Comparison of ENCODE assay signal across 7 cellular contexts in genomic region chr22:37681001-37681424, GRCh38. TPM values are rescaled to one million over a fixed set of nuclear protein-coding genes. Genes with fewer than 3 reads are reported as not detected.
DNase-seq lines count a peak whose midpoint lies in the region; ATAC-seq, FAIRE-seq and TF ChIP-seq lines count a peak whose summit lies in the region.
"Had no signal": no experiment of that assay in that cellular context is flagged by ENCODE, and none has a peak within 500 bp of the region (broad histone marks: within the 10 kb centered on the region; RNA-seq: fewer than 3 reads in every experiment).

No MANE protein-coding gene starts in this region.

- peak; percentile 7; the same call in 1 of the 2 replicates for ATAC-seq in PC-3

- POLR2A ChIA-PET in Caco-2 (lab: Charles Lee): interaction anchor here (1.2 kb wide), 1 partner anchor 38 kb away, joined by 3 read pairs; no protein-coding TSS in a partner anchor
- POLR2A ChIA-PET in PC-3 (lab: Charles Lee; ENCODE audit: unreplicated experiment): no interaction called here

- H3K4me2 ChIP-seq in PC-3 (ENCODE audit: low read length): no peak overlapping the region
- no peak overlapping the region for H3K4me2 ChIP-seq in hepatocyte

- H3K27me3 Mint-ChIP-seq in Caco-2 (ENCODE audit: insufficient read depth, unreplicated experiment): no peaks in the 10 kb centered on the region

- TF ChIP-seq EP300 in ovary (IDR thresholded peaks at IDR 0.05): no peak

- peaks cover 9% of the 10 kb centered on the region for H3K36me3 Mint-ChIP-seq in Caco-2 (ENCODE audit: insufficient read depth, unreplicated experiment)

- H3K27me3 ChIP-seq in Caco-2 (replicated peaks; ENCODE audit: control insufficient read depth, insufficient read depth, low read length): no peaks in the 10 kb centered on the region
- no peaks in the 10 kb centered on the region for H3K27me3 ChIP-seq in PC-3 (ENCODE audit: low read length)
- no peaks in the 10 kb centered on the region for H3K27me3 ChIP-seq in hepatocyte
- no peaks in the 10 kb centered on the region for H3K27me3 ChIP-seq in ovary

- WGBS in hepatocyte (ENCODE audit: low lambda C conversion rate, missing lambda C conversion rate): 85% methylated on average over 2 of the region's 2 CpGs
- WGBS in ovary, 3 donors: 56 to 68% (median 66%) methylated on average over 2 of the region's 2 CpGs

- TF ChIP-seq POLR2A in ovary (IDR thresholded peaks at IDR 0.05): no peak

- no peaks in the 10 kb centered on the region for H3K9me2 ChIP-seq in PC-3 (replicated peaks; ENCODE audit: low read length)
- H3K9me2 ChIP-seq in hepatocyte (replicated peaks; ENCODE audit: insufficient read depth): no peaks in the 10 kb centered on the region

- FAIRE-seq in GM19239 (lab: Jason Lieb, UNC): no peak

- H3K27ac ChIP-seq in PC-3 (ENCODE audit: low read length): no peak overlapping the region
- H3K27ac ChIP-seq in hepatocyte: peak overlapping the region; percentile 33
- no peak overlapping the region for H3K27ac ChIP-seq in ovary

- BruUV-seq in Caco-2 (replicated peaks; lab: Mats Ljungman, UMichigan): no TSS peak
- BruUV-seq in PC-3 (replicated peaks; lab: Mats Ljungman, UMichigan): no TSS peak

- H3K4me1 Mint-ChIP-seq in Caco-2 (ENCODE audit: low read depth, unreplicated experiment): peaks cover 7% of the 10 kb centered on the region

- H3K36me3 ChIP-seq in Caco-2 (ENCODE audit: control insufficient read depth, insufficient read depth, low read length) (no peaks in the 10 kb centered on the region), PC-3 (ENCODE audit: low read depth, low read length) (peaks cover 5% of the 10 kb centered on the region; the same call in 1 of the 2 replicates), hepatocyte (replicated peaks; ENCODE audit: insufficient read depth, low read depth) (no peaks in the 10 kb centered on the region), ovary (no peaks in the 10 kb centered on the region)

- CTCF ChIA-PET in Caco-2 (lab: Charles Lee): interaction anchor here (0.6 to 2.0 kb wide), 10 partner anchors 13 to 131 kb away, joined by 3 to 43 read pairs (median 6); partner anchors contain the start of genes LGALS2 and PDXP
- CTCF ChIA-PET in PC-3 (lab: Charles Lee): interaction anchor here (0.6 to 2.0 kb wide), 3 partner anchors 20 to 38 kb away, joined by 3 to 15 read pairs (median 6); partner anchors contain the start of gene PDXP

- H3K4me3 Mint-ChIP-seq in Caco-2 (ENCODE audit: unreplicated experiment): no peak overlapping the region

- peaks cover 21% of the 10 kb centered on the region; the same call in 1 of the 2 replicates for H3K4me1 ChIP-seq in Caco-2
- H3K4me1 ChIP-seq in PC-3 (ENCODE audit: insufficient read depth, low read length): peaks cover 12% of the 10 kb centered on the region
- peaks cover 4% of the 10 kb centered on the region for H3K4me1 ChIP-seq in hepatocyte (ENCODE audit: insufficient read depth)
- no peaks in the 10 kb centered on the region for H3K4me1 ChIP-seq in ovary (ENCODE audit: insufficient read depth)

- H3K4me3 ChIP-seq in Caco-2 (ENCODE audit: low read depth, low read length): no peak overlapping the region
- no peak overlapping the region for H3K4me3 ChIP-seq in PC-3 (ENCODE audit: low read length)
- no peak overlapping the region for H3K4me3 ChIP-seq in hepatocyte
- H3K4me3 ChIP-seq in ovary: no peak overlapping the region

- H3K27ac Mint-ChIP-seq in Caco-2 (ENCODE audit: unreplicated experiment): peak overlapping the region; percentile 62

- no peak overlapping the region for H3K9ac ChIP-seq in PC-3 (ENCODE audit: low read length)

- H4K20me1 ChIP-seq in PC-3 (ENCODE audit: low read length): peaks cover 6% of the 10 kb centered on the region; the same call in 1 of the 2 replicates
- peaks cover 12% of the 10 kb centered on the region for H4K20me1 ChIP-seq in hepatocyte (ENCODE audit: insufficient read depth, poor library complexity, severe bottlenecking)

- H3K9me3 ChIP-seq in Caco-2 (no peaks in the 10 kb centered on the region), PC-3 (ENCODE audit: low read length) (no peaks in the 10 kb centered on the region), hepatocyte (ENCODE audit: low read depth) (no peaks in the 10 kb centered on the region), ovary (no peaks in the 10 kb centered on the region)

- DNase-seq in Caco-2 (no peak), PC-3 (peak; percentile 7), hepatocyte (ENCODE audit: low spot score) (no peak), GM19239 (ENCODE audit: insufficient read length, low spot score) (no peak), COLO829 (ENCODE audit: low spot score) (no peak), ovary (no peak)
- DNase-seq: DMS79 treated with DMSO at 0.1 percent for 48 hours had no signal

- peaks cover 19% of the 10 kb centered on the region for H3K79me2 ChIP-seq in PC-3 (ENCODE audit: low read length)
- H3K79me2 ChIP-seq in hepatocyte: peaks cover 4% of the 10 kb centered on the region

- no peak for TF ChIP-seq CTCF in Caco-2 (IDR thresholded peaks at IDR 0.05; ENCODE audit: insufficient read depth in 1 of 2, low read depth in 1 of 2, low read length in 1 of 2, severe bottlenecking in 1 of 2, unreplicated experiment in 1 of 2)
- no peak for TF ChIP-seq CTCF in PC-3 (conservative IDR thresholded peaks at IDR 0.05; ENCODE audit: low read depth, low read length)
- TF ChIP-seq CTCF in hepatocyte (IDR thresholded peaks at IDR 0.05; ENCODE audit: poor library complexity): no peak
- TF ChIP-seq CTCF in ovary (IDR thresholded peaks at IDR 0.05): no peak

- H3K9me3 Mint-ChIP-seq in Caco-2 (ENCODE audit: unreplicated experiment): no peaks in the 10 kb centered on the region

- intact Hi-C loops in Caco-2 (cut with micrococcal nuclease; ENCODE audit: unreplicated experiment): loop anchor here (1.0 to 10.0 kb wide), 3 partner anchors 38 to 144 kb away; partner anchors contain the start of gene GGA1
- intact Hi-C loops in PC-3 (cut with micrococcal nuclease): loop anchor here (2.0 to 10.0 kb wide), 2 partner anchors 38 to 124 kb away; partner anchors contain the start of gene GCAT
- intact Hi-C loops in ovary (cut with DNase I): loop anchor here in 2 of 4 donors (5.0 to 10.0 kb wide), 2 partner anchors 39 to 94 kb away; no protein-coding TSS in a partner anchor

- peaks cover 3% of the 10 kb centered on the region for H3F3A ChIP-seq in PC-3 (ENCODE audit: low read length, unreplicated experiment)

- no peak overlapping the region for H2AFZ ChIP-seq in PC-3 (ENCODE audit: low read length)
- no peak overlapping the region for H2AFZ ChIP-seq in hepatocyte

RNA-seq across cellular contexts. Expression of gene NOL12, which starts 5.1 kb away (rescaled TPM):
- total RNA-seq in Caco-2 (2022) (20.2 and 22.3 TPM in 2 replicates), PC-3 (2014; rRNA removed) (32.9 and 45.4 TPM in 2 replicates), hepatocyte (11.4 and 22.6 TPM in 2 replicates), ovary (10 to 100 TPM; 11.9 to 36.0 (median 20.3) TPM)
- polyA plus RNA-seq in hepatocyte (27.6 and 31.9 TPM in 2 replicates), ovary (10 to 100 TPM in 1 of 2 donors, 1 to 10 TPM in 1; 7.6 to 19.3 TPM)

RNA-seq across cellular contexts. Expression of gene LGALS1, which starts 5.6 kb away (rescaled TPM):
- total RNA-seq in Caco-2 (2022): 3.2 and 4.8 TPM in 2 replicates
- 1,612 and 2,325 TPM in 2 replicates for total RNA-seq in PC-3 (2014; rRNA removed)
- total RNA-seq in hepatocyte: 780 and 875 TPM in 2 replicates
- polyA plus RNA-seq in hepatocyte: 565 and 568 TPM in 2 replicates
- total RNA-seq in ovary: 1,000 to 10,000 TPM in 5 of 7 donors, 100 to 1,000 TPM in 2; 819 to 1,819 (median 1,125) TPM
- polyA plus RNA-seq in ovary: 1,000 to 10,000 TPM in 1 of 2 donors, 100 to 1,000 TPM in 1; 331 to 1,399 TPM

RNA-seq across cellular contexts. Expression of gene TRIOBP, which starts 15.8 kb away (rescaled TPM):
- total RNA-seq in Caco-2 (2022) (30.7 and 38.4 TPM in 2 replicates), PC-3 (2014; rRNA removed) (64.5 and 74.8 TPM in 2 replicates), hepatocyte (51.2 and 57.2 TPM in 2 replicates), ovary (100 to 1,000 TPM in 2 of 7 donors, 10 to 100 TPM in 5; 54.6 to 175 (median 88.7) TPM)
- polyA plus RNA-seq in hepatocyte (96.1 and 97.4 TPM in 2 replicates), ovary (10 to 100 TPM; 19.5 to 69.5 TPM)

RNA-seq across cellular contexts. Expression of gene PDXP, which starts 22.5 kb away (rescaled TPM):
- 24.1 and 24.5 TPM in 2 replicates for total RNA-seq in Caco-2 (2022)
- total RNA-seq in PC-3 (2014; rRNA removed): 36.9 and 51.3 TPM in 2 replicates
- 15.0 and 18.3 TPM in 2 replicates for total RNA-seq in hepatocyte
- polyA plus RNA-seq in hepatocyte: 25.0 and 27.6 TPM in 2 replicates
- 10 to 100 TPM in 6 of 7 donors, 1 to 10 TPM in 1; 9.1 to 15.9 (median 12.7) TPM for total RNA-seq in ovary
- 10 to 100 TPM in 1 of 2 donors, 1 to 10 TPM in 1; 8.1 to 13.3 TPM for polyA plus RNA-seq in ovary

RNA-seq across cellular contexts. Expression of gene SH3BP1, which starts 41.5 kb away (rescaled TPM):
- total RNA-seq in Caco-2 (2022) (19.8 and 20.7 TPM in 2 replicates), PC-3 (2014; rRNA removed) (18.0 and 23.2 TPM in 2 replicates), hepatocyte (6.4 and 14.0 TPM in 2 replicates), ovary (10 to 100 TPM in 4 of 7 donors, 1 to 10 TPM in 3; 2.0 to 13.3 (median 10.9) TPM)
- polyA plus RNA-seq in hepatocyte (12.3 and 21.6 TPM in 2 replicates), ovary (1 to 10 TPM; 4.5 to 5.5 TPM)

Comparison
In these comparisons a context has a peak if more than half of its experiments do, and no peak if none do; other contexts are left out.
1. RNA of gene LGALS1, which starts 5.6 kb away (total RNA-seq): 1,612 to 2,325 TPM in PC-3, 819 to 1,819 TPM in ovary and 780 to 875 TPM in hepatocyte; 3.2 to 4.8 TPM in Caco-2; every median in the first group is over 100 times any median in the second.